Comparison of ENCODE assay signal across 8 cellular contexts in genomic region chr3:5136619-5137429, GRCh38. TPM values are rescaled to one million over a fixed set of nuclear protein-coding genes. Genes with fewer than 3 reads are reported as not detected.
DNase-seq lines count a peak whose midpoint lies in the region; ATAC-seq and TF ChIP-seq lines count a peak whose summit lies in the region.

No MANE protein-coding gene starts in this region.

- H3K23ac ChIP-seq in mesendoderm (ENCODE audit: low read length) = no peak overlapping the region

- H3K27me3 ChIP-seq in BE2C (no peaks in the 10 kb centered on the region), mesendoderm (ENCODE audit: insufficient read depth, low read length, poor library complexity) (no peaks in the 10 kb centered on the region)

- H3K4me2 ChIP-seq in mesendoderm (ENCODE audit: low read length) = no peak overlapping the region

- peak; percentile 53 for ATAC-seq in GM18519 (IDR thresholded peaks at IDR 0.05; ENCODE audit: low FRiP score, unreplicated experiment)
- ATAC-seq in HG02885 (IDR thresholded peaks at IDR 0.05; ENCODE audit: poor library complexity, unreplicated experiment) = peak; percentile 67

- peaks cover 18% of the 10 kb centered on the region for H3K79me1 ChIP-seq in mesendoderm (ENCODE audit: low read length)

- no peak overlapping the region for H3K4ac ChIP-seq in mesendoderm (ENCODE audit: low read depth, low read length)

- no CpG with 5 or more reads among the region's 6 CpGs for WGBS in mesendoderm (ENCODE audit: extremely low coverage, insufficient coverage, low lambda C conversion rate)

- H3K27ac ChIP-seq in mesendoderm (ENCODE audit: low read depth, low read length) = no peak overlapping the region

- H2AK5ac ChIP-seq in mesendoderm (ENCODE audit: low read length) = no peak overlapping the region

- H3K18ac ChIP-seq in mesendoderm (ENCODE audit: low read length) = no peak overlapping the region

- peak; percentile 62 for TF ChIP-seq CTCF in BE2C (IDR thresholded peaks at IDR 0.05; ENCODE audit: low read depth, low read length)

- H3K9me3 ChIP-seq in BE2C = no peaks in the 10 kb centered on the region

- no peak for DNase-seq in BE2C
- peak; percentile 66 to 91 for DNase-seq in NOMO-1 (lab: John Stamatoyannopoulos, UW; ENCODE audit: unreplicated experiment in 2 of 2)
- peak; percentile 60 for DNase-seq in astrocyte of the hippocampus (ENCODE audit: low read depth, low spot score)
- peak; percentile 58 for DNase-seq in mesendoderm
- DNase-seq in activated effector memory CD4-positive, alpha-beta T cell treated with Interleukin-2 at 50 U/mL for 16 hours = no peak
- no peak for DNase-seq in cerebellar nuclear complex (lab: John Stamatoyannopoulos, UW)

- no peak overlapping the region for H3K56ac ChIP-seq in mesendoderm (ENCODE audit: low read length)

- no peak overlapping the region for H3K4me3 ChIP-seq in BE2C (ENCODE audit: low read depth, low read length)
- no peak overlapping the region for H3K4me3 ChIP-seq in mesendoderm (ENCODE audit: low read length)

- H3K4me1 ChIP-seq in BE2C = no peaks in the 10 kb centered on the region
- no peaks in the 10 kb centered on the region for H3K4me1 ChIP-seq in mesendoderm (ENCODE audit: control insufficient read depth, low read depth, low read length)

- no peak overlapping the region for H2BK5ac ChIP-seq in mesendoderm (ENCODE audit: low read length)

- no peak overlapping the region for H2BK120ac ChIP-seq in mesendoderm (ENCODE audit: low read depth, low read length)

- H3K79me2 ChIP-seq in mesendoderm (ENCODE audit: control insufficient read depth, insufficient read depth, low read length) = peaks cover 55% of the 10 kb centered on the region

- no peaks in the 10 kb centered on the region for H3K36me3 ChIP-seq in BE2C
- no peaks in the 10 kb centered on the region for H3K36me3 ChIP-seq in mesendoderm (ENCODE audit: control insufficient read depth, insufficient read depth, low read length)

- H2BK15ac ChIP-seq in mesendoderm (replicated peaks; ENCODE audit: low read depth) = no peak overlapping the region

- no peak overlapping the region for H4K8ac ChIP-seq in mesendoderm (ENCODE audit: low read depth, low read length)

- H3K9ac ChIP-seq in mesendoderm (ENCODE audit: low read length) = no peak overlapping the region

- H4K5ac ChIP-seq in mesendoderm (ENCODE audit: low read length) = no peak overlapping the region

RNA-seq across cellular contexts. Expression of gene ARL8B, which starts 14.7 kb away (rescaled TPM):
- 29.3 TPM for polyA plus RNA-seq in BE2C (2012; ENCODE audit: insufficient read depth, insufficient read length, low read depth)
- polyA plus RNA-seq in mesendoderm (2013, experiment 1 of 2) = 40.8 TPM
- 41.0 TPM for polyA plus RNA-seq in mesendoderm (2013, experiment 2 of 2)

RNA-seq across cellular contexts. Expression of gene EDEM1, which starts 50.7 kb away (rescaled TPM):
- 8.4 TPM for polyA plus RNA-seq in BE2C (2012; ENCODE audit: insufficient read depth, insufficient read length, low read depth)
- 4.2 TPM for polyA plus RNA-seq in mesendoderm (2013, experiment 1 of 2)
- polyA plus RNA-seq in mesendoderm (2013, experiment 2 of 2) = 4.4 TPM

Comparison
In these comparisons a context has a peak if more than half of its experiments do, and no peak if none do; other contexts are left out.
1. DNase-seq: peak in NOMO-1 (2 of 2), astrocyte of the hippocampus (single experiment) and mesendoderm (single experiment); none in BE2C (single experiment), activated effector memory CD4-positive, alpha-beta T cell treated with Interleukin-2 at 50 U/mL for 16 hours (single experiment) and cerebellar nuclear complex (0 of 2).